In the genomic region with DNA sequence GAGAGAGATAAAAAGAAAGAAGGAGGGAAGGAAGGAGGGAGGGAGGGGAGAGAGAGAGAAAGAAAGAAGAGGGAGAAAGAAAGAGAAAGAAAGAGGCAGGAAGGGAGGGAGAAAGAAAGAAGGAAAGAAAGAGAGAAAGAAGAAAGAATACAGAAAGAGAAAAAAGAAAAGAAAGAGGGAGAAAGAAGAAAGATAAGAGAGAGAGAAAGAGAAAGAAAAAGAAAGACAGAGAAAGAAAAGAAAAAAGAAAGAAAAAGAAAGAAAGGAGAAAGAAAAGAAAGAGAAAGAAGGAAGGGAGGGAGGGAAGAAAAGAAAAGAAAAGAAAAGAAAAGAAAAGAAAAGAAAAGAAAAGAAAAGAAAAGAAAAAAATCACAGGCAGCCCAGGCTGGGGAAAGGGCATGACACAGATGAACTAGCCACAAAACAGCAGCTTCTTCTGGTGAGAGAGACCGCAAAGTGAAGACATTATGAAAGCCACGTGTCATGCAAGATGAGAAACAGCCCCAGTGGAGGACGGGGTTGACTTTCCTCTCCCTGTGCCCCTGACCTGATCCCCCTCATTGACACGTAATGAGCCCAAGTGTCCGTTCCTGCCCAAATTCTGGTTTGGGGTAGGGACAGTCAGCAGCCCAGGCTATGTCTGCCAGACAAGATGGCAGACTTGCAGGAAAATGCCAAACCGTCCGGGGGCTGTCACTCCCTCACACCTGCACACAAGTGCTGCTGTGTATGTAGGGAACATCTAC, we compare ENCODE assay signal across 9 cellular contexts.
DNase-seq lines count a peak whose midpoint lies in the region; ATAC-seq, FAIRE-seq and TF ChIP-seq lines count a peak whose summit lies in the region.
"Had no signal": no experiment of that assay in that cellular context is flagged by ENCODE, and none has a peak within 500 bp of the region (broad histone marks: within the 10 kb centered on the region; RNA-seq: fewer than 3 reads in every experiment).

No MANE protein-coding gene starts in this region.

- DNase-seq in SIG-M5 treated with dmso at 0.1 percent for 504 hours (lab: John Stamatoyannopoulos, UW; ENCODE audit: unreplicated experiment) (peak; percentile 63), medulla oblongata (ENCODE audit: extremely low spot score) (no peak), iPS-NIHi11 (ENCODE audit: low spot score) (no peak), D721Med (ENCODE audit: insufficient read length, low spot score) (no peak)
- DNase-seq in activated naive CD4-positive, alpha-beta T cell treated with anti-CD3 and anti-CD28 coated beads for 36 hours = peak; percentile 75
- DNase-seq in stimulated activated CD8-positive, alpha-beta memory T cell treated with anti-CD3 and anti-CD28 coated beads, Interleukin-4, amount 100 ng/mL, for 4 hours (ENCODE audit: low read depth in 2 of 2, low spot score in 1 of 2) = peak; percentile 7 to 22
- DNase-seq: NCI-H1092 had no signal

- CTCF ChIA-PET in activated naive CD4-positive, alpha-beta T cell treated with anti-CD3 and anti-CD28 coated beads for 36 hours (lab: Charles Lee) = no interaction called here

- peak overlapping the region; percentile 2 for H3K27ac Mint-ChIP-seq in activated naive CD4-positive, alpha-beta T cell treated with anti-CD3 and anti-CD28 coated beads for 36 hours

- TF ChIP-seq CTCF in D721Med (IDR thresholded peaks at IDR 0.05; ENCODE audit: insufficient read depth, missing control alignments) = no peak

- peaks cover 23% of the 10 kb centered on the region for H3K4me1 Mint-ChIP-seq in activated naive CD4-positive, alpha-beta T cell treated with anti-CD3 and anti-CD28 coated beads for 36 hours (ENCODE audit: low read depth)

- no peaks in the 10 kb centered on the region for H3K36me3 Mint-ChIP-seq in activated naive CD4-positive, alpha-beta T cell treated with anti-CD3 and anti-CD28 coated beads for 36 hours (ENCODE audit: low read depth)

- no peaks in the 10 kb centered on the region for H3K9me3 Mint-ChIP-seq in activated naive CD4-positive, alpha-beta T cell treated with anti-CD3 and anti-CD28 coated beads for 36 hours

- no peak overlapping the region for H3K4me3 Mint-ChIP-seq in activated naive CD4-positive, alpha-beta T cell treated with anti-CD3 and anti-CD28 coated beads for 36 hours

- intact Hi-C loops in activated naive CD4-positive, alpha-beta T cell treated with anti-CD3 and anti-CD28 coated beads for 36 hours (cut with micrococcal nuclease) = loop anchor here (1.0 kb wide), 2 partner anchors 9 to 13 kb away; no protein-coding TSS in a partner anchor

- ATAC-seq in GM18520 (IDR thresholded peaks at IDR 0.05; ENCODE audit: unreplicated experiment) = peak; percentile 54
- ATAC-seq in HG02870 (IDR thresholded peaks at IDR 0.05; ENCODE audit: unreplicated experiment) = no peak

- FAIRE-seq in D721Med (lab: Jason Lieb, UNC) = no peak

- peaks cover 6% of the 10 kb centered on the region for H3K27me3 Mint-ChIP-seq in activated naive CD4-positive, alpha-beta T cell treated with anti-CD3 and anti-CD28 coated beads for 36 hours (ENCODE audit: low read depth)

Comparison
In these comparisons a context has a peak if more than half of its experiments do, and no peak if none do; other contexts are left out.
1. DNase-seq: peak in SIG-M5 treated with dmso at 0.1 percent for 504 hours (single experiment), activated naive CD4-positive, alpha-beta T cell treated with anti-CD3 and anti-CD28 coated beads for 36 hours (single experiment) and stimulated activated CD8-positive, alpha-beta memory T cell treated with anti-CD3 and anti-CD28 coated beads, Interleukin-4, amount 100 ng/mL, for 4 hours (2 of 2); none in medulla oblongata (single experiment), iPS-NIHi11 (single experiment) and D721Med (single experiment).